ENCODE assay signal across 8 cellular contexts in genomic region chr16:3123986-3124886, GRCh38. TPM values are rescaled to one million over a fixed set of nuclear protein-coding genes. Genes with fewer than 3 reads are reported as not detected.
DNase-seq lines count a peak whose midpoint lies in the region; ATAC-seq and TF ChIP-seq lines count a peak whose summit lies in the region.

No MANE protein-coding gene starts in this region.

- DNase-seq in CD14-positive monocyte (ENCODE audit: low spot score): peak; percentile 92
- peak; percentile 80 to 96 for DNase-seq in NCI-H526 (lab: John Stamatoyannopoulos, UW)
- DNase-seq in activated CD4-positive, alpha-beta T cell treated with anti-CD3 and anti-CD28 coated beads, Interleukin-2, amount 10 ng/mL, durations not matched to agents 24 days and 14 days: peak; percentile 99
- DNase-seq in dedifferentiated amniotic fluid mesenchymal stem cell (ENCODE audit: extremely low spot score): peak; percentile 92
- DNase-seq in stimulated activated CD4-positive, alpha-beta T cell treated with anti-CD3 and anti-CD28 coated beads, Interleukin-4, amount 100 ng/mL, for 1 hour: peak; percentile 98

- peaks cover 4 to 8% (median 6%) of the 10 kb centered on the region in 3 donors for H3K27me3 Mint-ChIP-seq in CD14-positive monocyte (ENCODE audit: low read depth in 3 of 3)
- H3K27me3 Mint-ChIP-seq in activated CD4-positive, alpha-beta T cell treated with anti-CD3 and anti-CD28 coated beads, Interleukin-2, amount 10 ng/mL, durations not matched to agents 24 days and 14 days: no peaks in the 10 kb centered on the region

- H3K4me1 ChIP-seq in liver (ENCODE audit: control insufficient read depth in 4 of 4, insufficient read depth in 4 of 4, low read length in 3 of 4): peaks cover 4 to 26% (median 19%) of the 10 kb centered on the region in 4 donors

- H3K4me1 Mint-ChIP-seq in CD14-positive monocyte: peaks cover 23% of the 10 kb centered on the region
- H3K4me1 Mint-ChIP-seq in activated CD4-positive, alpha-beta T cell treated with anti-CD3 and anti-CD28 coated beads, Interleukin-2, amount 10 ng/mL, durations not matched to agents 24 days and 14 days: peaks cover 38% of the 10 kb centered on the region

- TF ChIP-seq CTCF in CD14-positive monocyte (IDR thresholded peaks at IDR 0.05) (no peak), liver (IDR thresholded peaks at IDR 0.05; ENCODE audit: low read depth, low read length, missing input control) (peak; percentile 18)

- H3K9me3 ChIP-seq in liver (ENCODE audit: control insufficient read depth in 4 of 4, low read length in 3 of 4): no peaks in the 10 kb centered on the region

- peak overlapping the region; percentile 88 to 98 (median 97) for H3K27ac Mint-ChIP-seq in CD14-positive monocyte
- peak overlapping the region; percentile 94 for H3K27ac Mint-ChIP-seq in activated CD4-positive, alpha-beta T cell treated with anti-CD3 and anti-CD28 coated beads, Interleukin-2, amount 10 ng/mL, durations not matched to agents 24 days and 14 days

- H3K27ac ChIP-seq in liver (ENCODE audit: low read depth in 1 of 2, low read length in 2 of 2): peak overlapping the region; percentile 58 to 72

- peak overlapping the region; percentile 94 to 97 for H3K4me3 Mint-ChIP-seq in CD14-positive monocyte
- peak overlapping the region; percentile 98 for H3K4me3 Mint-ChIP-seq in activated CD4-positive, alpha-beta T cell treated with anti-CD3 and anti-CD28 coated beads, Interleukin-2, amount 10 ng/mL, durations not matched to agents 24 days and 14 days

- TF ChIP-seq RAD21 in liver (IDR thresholded peaks at IDR 0.05): peak in 1 of 2 donors; percentile 36

- H3K9ac ChIP-seq in liver (ENCODE audit: low read depth in 1 of 2, low read length in 2 of 2): peak overlapping the region; percentile 10 to 17

- peaks cover 0 to 13% (median 1%) of the 10 kb centered on the region in 4 donors for H3K36me3 ChIP-seq in liver (ENCODE audit: control insufficient read depth in 4 of 4, insufficient read depth in 3 of 4, low read depth in 1 of 4, low read length in 3 of 4)

- ATAC-seq in GM19328 (IDR thresholded peaks at IDR 0.05; ENCODE audit: unreplicated experiment): peak; percentile 90
- peak; percentile 55 for ATAC-seq in HG03469 (IDR thresholded peaks at IDR 0.05; ENCODE audit: unreplicated experiment)

- WGBS in liver: under 1% methylated on average over 72 of the region's 72 CpGs

- intact Hi-C loops in CD14-positive monocyte (cut with micrococcal nuclease): loop anchor here (2.0 to 10.0 kb wide), 4 partner anchors 21 to 209 kb away; partner anchors contain the start of genes FLYWCH1 (in 1 of the 2), HCFC1R1 (in 1 of the 2), THOC6 (in 1 of the 2) and TNFRSF12A (in 1 of the 2)
- intact Hi-C loops in activated CD4-positive, alpha-beta T cell treated with anti-CD3 and anti-CD28 coated beads, Interleukin-2, amount 10 ng/mL, durations not matched to agents 24 days and 14 days (cut with micrococcal nuclease): loop anchor here (1.0 kb wide), 3 partner anchors 10 to 24 kb away; no protein-coding TSS in a partner anchor

- no peaks in the 10 kb centered on the region for H3K9me3 Mint-ChIP-seq in CD14-positive monocyte
- no peaks in the 10 kb centered on the region for H3K9me3 Mint-ChIP-seq in activated CD4-positive, alpha-beta T cell treated with anti-CD3 and anti-CD28 coated beads, Interleukin-2, amount 10 ng/mL, durations not matched to agents 24 days and 14 days

- no peaks in the 10 kb centered on the region for H3K27me3 ChIP-seq in liver (ENCODE audit: control insufficient read depth in 4 of 4, insufficient read depth in 4 of 4, low read length in 3 of 4)

- peaks cover 6 to 7% of the 10 kb centered on the region in 2 donors for H3K36me3 Mint-ChIP-seq in CD14-positive monocyte
- H3K36me3 Mint-ChIP-seq in activated CD4-positive, alpha-beta T cell treated with anti-CD3 and anti-CD28 coated beads, Interleukin-2, amount 10 ng/mL, durations not matched to agents 24 days and 14 days (ENCODE audit: low read depth): peaks cover 10% of the 10 kb centered on the region

- peak overlapping the region; percentile 55 to 94 (median 56) for H3K4me3 ChIP-seq in liver (ENCODE audit: low read depth in 1 of 3, low read length in 3 of 3)

TF ChIP-seq in liver, 16 proteins besides CTCF, POLR2A, EP300 and RAD21:
- TF ChIP-seq YY1 (IDR thresholded peaks at IDR 0.05): peak; percentile 83
- TF ChIP-seq NR2F2 (IDR thresholded peaks at IDR 0.05): no peak
- peak; percentile 76 for TF ChIP-seq SP1 (IDR thresholded peaks at IDR 0.05)
- no peak for TF ChIP-seq EGR1 (IDR thresholded peaks at IDR 0.05; ENCODE audit: low read depth in 2 of 2)
- TF ChIP-seq GABPA (IDR thresholded peaks at IDR 0.05 in 1 of 2, conservative IDR thresholded peaks at IDR 0.05 in 1 of 2): peak; percentile 62 to 83
- TF ChIP-seq HNF4A (conservative IDR thresholded peaks at IDR 0.05): no peak
- no peak for TF ChIP-seq HNF4G (IDR thresholded peaks at IDR 0.05)
- no peak for TF ChIP-seq FOXA2 (IDR thresholded peaks at IDR 0.05)
- TF ChIP-seq ATF3 (IDR thresholded peaks at IDR 0.05): no peak
- TF ChIP-seq JUND (IDR thresholded peaks at IDR 0.05): no peak
- TF ChIP-seq TAF1 (conservative IDR thresholded peaks at IDR 0.05): no peak
- no peak for TF ChIP-seq REST (IDR thresholded peaks at IDR 0.05)
- no peak for TF ChIP-seq ZBTB33 (IDR thresholded peaks at IDR 0.05)
- no peak for TF ChIP-seq MAX (IDR thresholded peaks at IDR 0.05)
- peak; percentile 24 to 54 for TF ChIP-seq RXRA (IDR thresholded peaks at IDR 0.05)

RNA-seq across cellular contexts. Expression of gene ZNF213, which starts 10.6 kb away (rescaled TPM):
- polyA plus RNA-seq in CD14-positive monocyte (1 to 10 TPM; 1.5 to 2.6 TPM), liver (1 to 10 TPM in 1 of 2 donors, under 1 TPM in 1; 0.56 to 1.6 TPM)
- 9.5 and 10.6 TPM in 2 replicates for total RNA-seq in activated CD4-positive, alpha-beta T cell treated with anti-CD3 and anti-CD28 coated beads, Interleukin-2, amount 10 ng/mL, durations not matched to agents 24 days and 14 days
- 1 to 10 TPM; 1.9 to 4.5 TPM for total RNA-seq in liver

RNA-seq across cellular contexts. Expression of gene ZNF205, which starts 11.8 kb away (rescaled TPM):
- polyA plus RNA-seq in CD14-positive monocyte (1 to 10 TPM; 1.0 to 1.3 TPM), liver (1 to 10 TPM; 2.0 to 5.9 TPM)
- total RNA-seq in activated CD4-positive, alpha-beta T cell treated with anti-CD3 and anti-CD28 coated beads, Interleukin-2, amount 10 ng/mL, durations not matched to agents 24 days and 14 days: 0.21 and 0.47 TPM in 2 replicates
- 1 to 10 TPM; 4.1 to 6.9 TPM for total RNA-seq in liver

RNA-seq across cellular contexts. Expression of gene ZSCAN10, which starts 25.1 kb away (rescaled TPM):
- polyA plus RNA-seq in CD14-positive monocyte (not detected), liver (not detected)
- total RNA-seq in activated CD4-positive, alpha-beta T cell treated with anti-CD3 and anti-CD28 coated beads, Interleukin-2, amount 10 ng/mL, durations not matched to agents 24 days and 14 days: not detected in 2 replicates
- total RNA-seq in liver: not detected

RNA-seq across cellular contexts. Expression of gene IL32, which starts 58.8 kb away (rescaled TPM):
- polyA plus RNA-seq in CD14-positive monocyte (1 to 10 TPM; 5.6 to 8.0 TPM), liver (100 to 1,000 TPM in 1 of 2 donors, 10 to 100 TPM in 1; 93.4 to 300 TPM)
- 918 and 934 TPM in 2 replicates for total RNA-seq in activated CD4-positive, alpha-beta T cell treated with anti-CD3 and anti-CD28 coated beads, Interleukin-2, amount 10 ng/mL, durations not matched to agents 24 days and 14 days
- 100 to 1,000 TPM in 1 of 2 donors, 1 to 10 TPM in 1; 8.6 to 328 TPM for total RNA-seq in liver

Comparison
In these comparisons a context has a peak if more than half of its experiments do, and no peak if none do; other contexts are left out.
1. Peak in every context shown above with its lines: DNase-seq, ATAC-seq, H3K4me3 ChIP-seq and H3K27ac ChIP-seq.